ENCODE assay signal across 19 cellular contexts in genomic region chr6:39926668-39927067, GRCh38. TPM values are rescaled to one million over a fixed set of nuclear protein-coding genes. Genes with fewer than 3 reads are reported as not detected.
DNase-seq lines count a peak whose midpoint lies in the region; ATAC-seq and TF ChIP-seq lines count a peak whose summit lies in the region.
"Had no signal": no experiment of that assay in that cellular context is flagged by ENCODE, and none has a peak within 500 bp of the region (broad histone marks: within the 10 kb centered on the region; RNA-seq: fewer than 3 reads in every experiment).

No MANE protein-coding gene starts in this region.

- no peak for DNase-seq in activated CD4-positive, alpha-beta T cell treated with anti-CD3 and anti-CD28 coated beads, Interleukin-2, amount 10 ng/mL, durations not matched to agents 24 days and 14 days
- no peak for DNase-seq in activated CD4-positive, alpha-beta T cell treated with anti-CD3 and anti-CD28 coated beads, Interleukin-2, amount 50 U/mL, for 1 hour
- DNase-seq in adipocyte (ENCODE audit: low read depth) (peak; percentile 25), tibial artery (no peak), SJCRH30 (no peak), NCI-H2029 (lab: John Stamatoyannopoulos, UW) (no peak)
- DNase-seq: activated CD8-positive, alpha-beta memory T cell treated with anti-CD3 and anti-CD28 coated beads, Interleukin-2, amount 50 U/mL, for 4 hours; activated naive CD4-positive, alpha-beta T cell treated with anti-CD3 and anti-CD28 coated beads, Interleukin-2, amount 50 U/mL, for 16 hours; CD4-positive, CD25-positive, alpha-beta regulatory T cell; glutamatergic neuron; NCI-H1092 treated with DMSO at 0.1 percent for 48 hours; retina; stimulated activated CD4-positive, alpha-beta T cell treated with anti-CD3 and anti-CD28 coated beads, Interleukin-1b, Interleukin-23, amount 100 ng/mL, for 48 hours had no signal

- no peaks in the 10 kb centered on the region for H3K4me1 Mint-ChIP-seq in activated CD4-positive, alpha-beta T cell treated with anti-CD3 and anti-CD28 coated beads, Interleukin-2, amount 10 ng/mL, durations not matched to agents 24 days and 14 days
- H3K4me1 Mint-ChIP-seq in activated T-helper 17 cell treated with anti-CD3 and anti-CD28 coated beads, Interleukin-2, amount 50 U/mL, for 72 hours = no peaks in the 10 kb centered on the region
- H3K4me1 Mint-ChIP-seq: central memory CD8-positive, alpha-beta T cell; IgD-negative memory B cell; neural progenitor cell had no signal

- 80% methylated on average over 2 of the region's 3 CpGs; no CpG with 5 or more reads in 1 of the 2 donors for WGBS in gastroesophageal sphincter (ENCODE audit: low coverage in 1 of 2), 2 donors

- intact Hi-C loops in activated CD4-positive, alpha-beta T cell treated with anti-CD3 and anti-CD28 coated beads, Interleukin-2, amount 10 ng/mL, durations not matched to agents 24 days and 14 days (cut with micrococcal nuclease) = no loop called here
- intact Hi-C loops in tibial artery (cut with DNase I; ENCODE audit: low total_unique reads) = no loop called here

- no peaks in the 10 kb centered on the region for H3K27me3 Mint-ChIP-seq in activated CD4-positive, alpha-beta T cell treated with anti-CD3 and anti-CD28 coated beads, Interleukin-2, amount 10 ng/mL, durations not matched to agents 24 days and 14 days
- peaks cover 6% of the 10 kb centered on the region for H3K27me3 Mint-ChIP-seq in activated T-helper 17 cell treated with anti-CD3 and anti-CD28 coated beads, Interleukin-2, amount 50 U/mL, for 72 hours
- H3K27me3 Mint-ChIP-seq: CD4-positive, CD25-positive, alpha-beta regulatory T cell had no signal

- TF ChIP-seq CTCF in gastroesophageal sphincter (IDR thresholded peaks at IDR 0.05) (no peak), tibial artery (IDR thresholded peaks at IDR 0.05) (no peak)

- H3K27ac ChIP-seq in gastroesophageal sphincter (peak overlapping the region in 3 of 4 donors; percentile 31 to 51 (median 49)), tibial artery (peak overlapping the region; percentile 56 to 93), SJCRH30 (no peak overlapping the region)
- H3K27ac ChIP-seq: neural progenitor cell had no signal

- H3K4me1 ChIP-seq in adipocyte (ENCODE audit: control insufficient read depth, insufficient read depth, low read length) (peaks cover 64% of the 10 kb centered on the region), gastroesophageal sphincter (peaks cover 0 to 56% (median 17%) of the 10 kb centered on the region in 3 donors), tibial artery (peaks cover 0 to 72% (median 55%) of the 10 kb centered on the region in 4 donors), SJCRH30 (no peaks in the 10 kb centered on the region)
- H3K4me1 ChIP-seq: neural progenitor cell had no signal

- H3K9me3 Mint-ChIP-seq in activated CD4-positive, alpha-beta T cell treated with anti-CD3 and anti-CD28 coated beads, Interleukin-2, amount 10 ng/mL, durations not matched to agents 24 days and 14 days = peaks cover 6% of the 10 kb centered on the region
- peaks cover 5% of the 10 kb centered on the region for H3K9me3 Mint-ChIP-seq in activated T-helper 17 cell treated with anti-CD3 and anti-CD28 coated beads, Interleukin-2, amount 50 U/mL, for 72 hours
- H3K9me3 Mint-ChIP-seq: central memory CD8-positive, alpha-beta T cell; IgD-negative memory B cell had no signal

- H3K27ac Mint-ChIP-seq in activated CD4-positive, alpha-beta T cell treated with anti-CD3 and anti-CD28 coated beads, Interleukin-2, amount 10 ng/mL, durations not matched to agents 24 days and 14 days = peak overlapping the region; percentile 23
- H3K27ac Mint-ChIP-seq in activated T-helper 17 cell treated with anti-CD3 and anti-CD28 coated beads, Interleukin-2, amount 50 U/mL, for 72 hours = no peak overlapping the region
- H3K27ac Mint-ChIP-seq: neural progenitor cell had no signal

- H3K9ac ChIP-seq in adipocyte (ENCODE audit: low read length) = peak overlapping the region; percentile 63
- H3K9ac ChIP-seq: neural progenitor cell had no signal

- no peak overlapping the region for H3K4me3 Mint-ChIP-seq in activated CD4-positive, alpha-beta T cell treated with anti-CD3 and anti-CD28 coated beads, Interleukin-2, amount 10 ng/mL, durations not matched to agents 24 days and 14 days
- no peak overlapping the region for H3K4me3 Mint-ChIP-seq in activated T-helper 17 cell treated with anti-CD3 and anti-CD28 coated beads, Interleukin-2, amount 50 U/mL, for 72 hours
- H3K4me3 Mint-ChIP-seq: CD4-positive, CD25-positive, alpha-beta regulatory T cell; central memory CD8-positive, alpha-beta T cell; IgD-negative memory B cell; neural progenitor cell had no signal

- H3K9me3 ChIP-seq in adipocyte (ENCODE audit: control insufficient read depth, low read length) (no peaks in the 10 kb centered on the region), gastroesophageal sphincter (no peaks in the 10 kb centered on the region), tibial artery (no peaks in the 10 kb centered on the region), SJCRH30 (replicated peaks) (no peaks in the 10 kb centered on the region)

- TF ChIP-seq EP300 in gastroesophageal sphincter (IDR thresholded peaks at IDR 0.05) = no peak

- H3K27me3 ChIP-seq in adipocyte (replicated peaks; ENCODE audit: control insufficient read depth, insufficient read depth, low read length) = no peaks in the 10 kb centered on the region
- no peaks in the 10 kb centered on the region for H3K27me3 ChIP-seq in gastroesophageal sphincter
- H3K27me3 ChIP-seq in tibial artery = no peaks in the 10 kb centered on the region
- H3K27me3 ChIP-seq in SJCRH30 = no peaks in the 10 kb centered on the region
- H3K27me3 ChIP-seq: neural progenitor cell had no signal

- H3K36me3 Mint-ChIP-seq in activated CD4-positive, alpha-beta T cell treated with anti-CD3 and anti-CD28 coated beads, Interleukin-2, amount 10 ng/mL, durations not matched to agents 24 days and 14 days (ENCODE audit: low read depth) = no peaks in the 10 kb centered on the region
- no peaks in the 10 kb centered on the region for H3K36me3 Mint-ChIP-seq in activated T-helper 17 cell treated with anti-CD3 and anti-CD28 coated beads, Interleukin-2, amount 50 U/mL, for 72 hours (ENCODE audit: low read depth)
- H3K36me3 Mint-ChIP-seq: CD4-positive, CD25-positive, alpha-beta regulatory T cell; IgD-negative memory B cell had no signal

- TF ChIP-seq POLR2A in gastroesophageal sphincter (IDR thresholded peaks at IDR 0.05) = no peak

- no peak overlapping the region for H3K4me3 ChIP-seq in adipocyte (ENCODE audit: low read length)
- no peak overlapping the region for H3K4me3 ChIP-seq in gastroesophageal sphincter
- no peak overlapping the region for H3K4me3 ChIP-seq in tibial artery
- H3K4me3 ChIP-seq in SJCRH30 = no peak overlapping the region
- H3K4me3 ChIP-seq: GM12878, neural progenitor cell had no signal

- peaks cover 48% of the 10 kb centered on the region for H3K36me3 ChIP-seq in adipocyte (ENCODE audit: control insufficient read depth, insufficient read depth, low read length, severe bottlenecking)
- peaks cover 0 to 54% of the 10 kb centered on the region in 2 donors for H3K36me3 ChIP-seq in gastroesophageal sphincter
- H3K36me3 ChIP-seq in tibial artery = peaks cover 23 to 45% (median 44%) of the 10 kb centered on the region in 3 donors
- H3K36me3 ChIP-seq in SJCRH30 = no peaks in the 10 kb centered on the region
- H3K36me3 ChIP-seq: neural progenitor cell had no signal

- no peak for ATAC-seq in gastroesophageal sphincter
- ATAC-seq in activated T-helper 17 cell treated with anti-CD3 and anti-CD28 coated beads, Interleukin-2, amount 50 U/mL, for 72 hours (replicated peaks) = no peak
- ATAC-seq: GM12878 had no signal

RNA-seq across cellular contexts. Expression of gene MOCS1, which starts 7.6 kb away (rescaled TPM):
- total RNA-seq in activated CD4-positive, alpha-beta T cell treated with anti-CD3 and anti-CD28 coated beads, Interleukin-2, amount 10 ng/mL, durations not matched to agents 24 days and 14 days = 0.69 and 0.96 TPM in 2 replicates
- 10 to 100 TPM; 24.0 to 33.0 (median 29.3) TPM for total RNA-seq in gastroesophageal sphincter
- 7.3 TPM in 2 replicates for total RNA-seq in SJCRH30 (2014; rRNA removed; shearing (Covaris generic))
- 1 to 10 TPM in 1 of 2 donors, under 1 TPM in 1; 0.65 to 1.1 TPM for total RNA-seq in activated T-helper 17 cell treated with anti-CD3 and anti-CD28 coated beads, Interleukin-2, amount 50 U/mL, for 72 hours
